Comparison of ENCODE assay signal across 9 cellular contexts in the genomic region with DNA sequence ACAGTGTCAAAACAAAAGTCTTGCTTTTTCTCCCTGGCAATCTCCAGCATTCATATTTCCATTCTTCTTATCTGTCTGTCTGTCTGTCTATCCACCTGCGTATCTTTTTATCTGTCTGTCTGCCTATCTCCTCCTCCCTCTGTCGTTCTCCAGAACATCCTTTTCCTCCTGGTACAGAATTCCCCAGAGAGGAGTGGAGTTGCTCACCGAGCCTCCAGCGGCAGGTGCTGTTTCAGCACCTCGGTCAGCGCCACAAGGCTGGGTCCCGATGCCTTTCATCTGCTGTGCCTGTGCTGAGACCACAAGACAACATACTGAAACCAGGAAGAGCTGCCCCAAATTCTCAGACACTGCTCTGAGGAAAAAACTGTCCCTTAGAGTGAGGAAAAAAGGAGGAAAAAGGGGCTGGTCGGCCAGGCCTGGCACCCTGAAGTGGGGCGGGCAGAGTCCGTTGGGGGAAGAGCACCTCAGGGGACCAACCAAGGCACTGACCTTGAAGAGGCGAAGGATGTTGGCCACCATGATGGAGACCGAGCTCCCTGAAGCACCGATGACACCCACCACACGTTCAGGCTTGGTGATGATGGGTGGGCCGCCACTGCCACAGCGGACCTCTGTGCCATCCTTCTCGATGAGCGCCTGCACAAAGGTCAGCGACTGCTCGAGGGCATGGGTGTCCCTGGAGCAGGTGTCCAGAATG. TPM values are rescaled to one million over a fixed set of nuclear protein-coding genes. Genes with fewer than 3 reads are reported as not detected.
A peak's percentile ranks its signal among the peaks of the same experiment; 100 is the strongest.
DNase-seq lines count a peak whose midpoint lies in the region; ATAC-seq and TF ChIP-seq lines count a peak whose summit lies in the region.
"Had no signal": no experiment of that assay in that cellular context is flagged by ENCODE, and none has a peak within 500 bp of the region (broad histone marks: within the 10 kb centered on the region; RNA-seq: fewer than 3 reads in every experiment).

No MANE protein-coding gene starts in this region.

- H3K27me3 ChIP-seq in H9 (ENCODE audit: insufficient read depth, low read length) = no peaks in the 10 kb centered on the region
- peaks cover 5% of the 10 kb centered on the region; the same call in 1 of the 2 replicates for H3K27me3 ChIP-seq in SK-N-SH (ENCODE audit: insufficient read depth)

- H3K9me3 ChIP-seq in H9 (ENCODE audit: control insufficient read depth, low read depth, low read length) = no peaks in the 10 kb centered on the region
- H3K9me3 ChIP-seq in SK-N-SH = no peaks in the 10 kb centered on the region

- POLR2A ChIA-PET in SK-N-SH (lab: Yijun Ruan, JAX) = no interaction called here

- H3K79me2 ChIP-seq in H9 (ENCODE audit: insufficient read depth, low read length) (no peaks in the 10 kb centered on the region), SK-N-SH (ENCODE audit: insufficient read depth) (no peaks in the 10 kb centered on the region)

- DNase-seq in A172 (ENCODE audit: low spot score) (peak; percentile 40), H9 (peak; percentile 89), SK-N-SH (no peak), fibroblast of peridontal ligament (ENCODE audit: extremely low read depth) (peak; percentile 6), NCI-H128 (lab: John Stamatoyannopoulos, UW; ENCODE audit: unreplicated experiment) (no peak), NCI-H2081 (lab: John Stamatoyannopoulos, UW) (no peak)
- DNase-seq: T-helper 1 cell had no signal

- H2BK120ac ChIP-seq in H9 (ENCODE audit: low read depth, low read length, poor library complexity, severe bottlenecking) = no peak overlapping the region

- no peak overlapping the region for H3K4ac ChIP-seq in H9 (ENCODE audit: low read depth, low read length)

- no peak overlapping the region for H3K14ac ChIP-seq in H9 (ENCODE audit: insufficient read depth, low read length)

- no CpG with 5 or more reads among the region's 20 CpGs for WGBS in H9 (ENCODE audit: extremely low coverage, insufficient read length, low lambda C conversion rate)
- WGBS in SK-N-SH (ENCODE audit: low lambda C conversion rate) = 64% methylated on average over 11 of the region's 20 CpGs

- no peak for TF ChIP-seq RAD21 in SK-N-SH (IDR thresholded peaks at IDR 0.05; ENCODE audit: low read length)

- TF ChIP-seq EP300 in SK-N-SH (IDR thresholded peaks at IDR 0.05; ENCODE audit: borderline replicate concordance in 1 of 2, low read depth in 1 of 2, low read length in 1 of 2) = no peak

- H4K91ac ChIP-seq in H9 (ENCODE audit: insufficient read length, low read depth, low read length) = no peak overlapping the region

- H3K9ac ChIP-seq in H9 (ENCODE audit: extremely low read depth, insufficient read length, low read length) = no peak overlapping the region
- H3K9ac ChIP-seq in SK-N-SH = no peak overlapping the region

- no peaks in the 10 kb centered on the region for H3K36me3 ChIP-seq in SK-N-SH (replicated peaks in 1 of 2; ENCODE audit: control insufficient read depth in 1 of 2, insufficient read depth in 2 of 2, low read length in 1 of 2)

- CTCF ChIA-PET in SK-N-SH (lab: Yijun Ruan, JAX) = interaction anchor here (0.9 to 6.7 kb wide), 4 partner anchors 11 to 361 kb away, joined by 3 to 27 read pairs (median 4); no protein-coding TSS in a partner anchor

- TF ChIP-seq CTCF in H9 (conservative IDR thresholded peaks at IDR 0.05) = no peak
- no peak for TF ChIP-seq CTCF in SK-N-SH (IDR thresholded peaks at IDR 0.05)

- H4K20me1 ChIP-seq in H9 (ENCODE audit: control insufficient read depth, insufficient read depth, insufficient read length) (no peaks in the 10 kb centered on the region), SK-N-SH (ENCODE audit: insufficient read depth) (no peaks in the 10 kb centered on the region)

- H3K9me3 Mint-ChIP-seq in H9 = peaks cover 0 to 2% of the 10 kb centered on the region in 2 experiments; a peak in 1 of 5 replicates

- H3K4me2 ChIP-seq in H9 (ENCODE audit: insufficient read depth, insufficient read length, low read length) = peak overlapping the region; percentile 72
- H3K4me2 ChIP-seq in SK-N-SH = no peak overlapping the region

- no peaks in the 10 kb centered on the region; a peak in 3 of 7 replicates for H3K36me3 Mint-ChIP-seq in H9 (ENCODE audit: insufficient read depth in 1 of 3, low read depth in 3 of 3)

- no peak overlapping the region for H4K5ac ChIP-seq in H9 (ENCODE audit: insufficient read length, low read depth, low read length)

- no peak overlapping the region for H4K8ac ChIP-seq in H9 (replicated peaks; ENCODE audit: insufficient read length, low read depth, low read length)

- H3K9me2 ChIP-seq in SK-N-SH = no peaks in the 10 kb centered on the region

- H2AFZ ChIP-seq in H9 (ENCODE audit: low read length) = no peak overlapping the region
- H2AFZ ChIP-seq in SK-N-SH (ENCODE audit: low read depth) = no peak overlapping the region

- H3K4me1 ChIP-seq in H9 (ENCODE audit: insufficient read depth, low read length) = peaks cover 29% of the 10 kb centered on the region
- H3K4me1 ChIP-seq in SK-N-SH (ENCODE audit: control insufficient read depth in 1 of 2, insufficient read depth in 2 of 2, low read depth in 1 of 2, low read length in 1 of 2) = peaks cover 0 to 3% of the 10 kb centered on the region in 2 experiments; a peak in 1 of 4 replicates

- H3K4me1 Mint-ChIP-seq in H9 = peaks cover 48 to 72% of the 10 kb centered on the region in 2 experiments

- H3K27ac ChIP-seq in H9 (ENCODE audit: insufficient read length, low read depth, low read length) = no peak overlapping the region
- no peak overlapping the region for H3K27ac ChIP-seq in SK-N-SH (ENCODE audit: low read depth in 2 of 2, low read length in 1 of 2)

- H3K56ac ChIP-seq in H9 (ENCODE audit: insufficient read length, low read depth, low read length) = no peak overlapping the region

- peak overlapping the region; percentile 39 to 71 for H3K4me3 Mint-ChIP-seq in H9

- no peaks in the 10 kb centered on the region; the same call in none of the 2 replicates for H3K27me3 Mint-ChIP-seq in H9 (ENCODE audit: low read depth)

- H2AK5ac ChIP-seq in H9 (ENCODE audit: insufficient read length, low read length) = no peak overlapping the region

- peaks cover 3% of the 10 kb centered on the region for H3K23me2 ChIP-seq in H9 (ENCODE audit: insufficient read length, low read depth, low read length, poor library complexity, severe bottlenecking)

- H3K18ac ChIP-seq in H9 (ENCODE audit: insufficient read length, low read depth, low read length) = no peak overlapping the region

- H3K4me3 ChIP-seq in SK-N-SH (ENCODE audit: low read depth in 2 of 2, low read length in 1 of 2) = no peak overlapping the region

- H3F3A ChIP-seq in SK-N-SH (replicated peaks; ENCODE audit: insufficient read depth) = no peaks in the 10 kb centered on the region

- H2BK5ac ChIP-seq in H9 (ENCODE audit: insufficient read length, low read length) = no peak overlapping the region

- no peak for ATAC-seq in HG02973 (IDR thresholded peaks at IDR 0.05; ENCODE audit: unreplicated experiment)
- ATAC-seq in GM21529 (IDR thresholded peaks at IDR 0.05; ENCODE audit: unreplicated experiment) = no peak

- no peak overlapping the region for H2BK20ac ChIP-seq in H9 (ENCODE audit: low read depth, low read length, poor library complexity, severe bottlenecking)

- no peaks in the 10 kb centered on the region for H3K79me1 ChIP-seq in H9 (ENCODE audit: insufficient read depth, low read depth, low read length, poor library complexity, severe bottlenecking)

- no peak overlapping the region for H2BK15ac ChIP-seq in H9 (ENCODE audit: low read depth, low read length)

- peak overlapping the region in 1 of 3 experiments; percentile 88; a peak in 3 of 7 replicates for H3K27ac Mint-ChIP-seq in H9

- H3K23ac ChIP-seq in H9 (ENCODE audit: insufficient read length, low read depth, low read length) = no peak overlapping the region

- no peak overlapping the region for H2BK12ac ChIP-seq in H9 (ENCODE audit: insufficient read length, low read depth, low read length)

- H3T11ph ChIP-seq in H9 (ENCODE audit: low read length) = no peak overlapping the region

TF ChIP-seq in SK-N-SH, 30 proteins besides CTCF, POLR2A, EP300 and RAD21:
- TF ChIP-seq, protein P1, sequence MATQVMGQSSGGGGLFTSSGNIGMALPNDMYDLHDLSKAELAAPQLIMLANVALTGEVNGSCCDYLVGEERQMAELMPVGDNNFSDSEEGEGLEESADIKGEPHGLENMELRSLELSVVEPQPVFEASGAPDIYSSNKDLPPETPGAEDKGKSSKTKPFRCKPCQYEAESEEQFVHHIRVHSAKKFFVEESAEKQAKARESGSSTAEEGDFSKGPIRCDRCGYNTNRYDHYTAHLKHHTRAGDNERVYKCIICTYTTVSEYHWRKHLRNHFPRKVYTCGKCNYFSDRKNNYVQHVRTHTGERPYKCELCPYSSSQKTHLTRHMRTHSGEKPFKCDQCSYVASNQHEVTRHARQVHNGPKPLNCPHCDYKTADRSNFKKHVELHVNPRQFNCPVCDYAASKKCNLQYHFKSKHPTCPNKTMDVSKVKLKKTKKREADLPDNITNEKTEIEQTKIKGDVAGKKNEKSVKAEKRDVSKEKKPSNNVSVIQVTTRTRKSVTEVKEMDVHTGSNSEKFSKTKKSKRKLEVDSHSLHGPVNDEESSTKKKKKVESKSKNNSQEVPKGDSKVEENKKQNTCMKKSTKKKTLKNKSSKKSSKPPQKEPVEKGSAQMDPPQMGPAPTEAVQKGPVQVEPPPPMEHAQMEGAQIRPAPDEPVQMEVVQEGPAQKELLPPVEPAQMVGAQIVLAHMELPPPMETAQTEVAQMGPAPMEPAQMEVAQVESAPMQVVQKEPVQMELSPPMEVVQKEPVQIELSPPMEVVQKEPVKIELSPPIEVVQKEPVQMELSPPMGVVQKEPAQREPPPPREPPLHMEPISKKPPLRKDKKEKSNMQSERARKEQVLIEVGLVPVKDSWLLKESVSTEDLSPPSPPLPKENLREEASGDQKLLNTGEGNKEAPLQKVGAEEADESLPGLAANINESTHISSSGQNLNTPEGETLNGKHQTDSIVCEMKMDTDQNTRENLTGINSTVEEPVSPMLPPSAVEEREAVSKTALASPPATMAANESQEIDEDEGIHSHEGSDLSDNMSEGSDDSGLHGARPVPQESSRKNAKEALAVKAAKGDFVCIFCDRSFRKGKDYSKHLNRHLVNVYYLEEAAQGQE (IDR thresholded peaks at IDR 0.05; ENCODE audit: low read depth, low read length) = peak; percentile 97
- TF ChIP-seq SIN3A (IDR thresholded peaks at IDR 0.05; ENCODE audit: borderline replicate concordance, low read depth, low read length) = no peak
TF ChIP-seq in SK-N-SH: peak in this region for 1.

RNA-seq across cellular contexts. Expression of a gene that starts 13.3 kb away (rescaled TPM):
- 0.96 TPM in 1 of 2 replicates, not detected in the other for total RNA-seq in A172 (2014; rRNA removed; shearing (Covaris generic))
- total RNA-seq in H9 (2021) = 5.3 and 5.6 TPM in 2 replicates
- not detected in 2 replicates for polyA plus RNA-seq in SK-N-SH (2012; rRNA removed)
- not detected in 2 replicates for polyA plus RNA-seq in SK-N-SH (2012; cell fraction: cytosol; rRNA removed)
- polyA plus RNA-seq in SK-N-SH (2012; cell fraction: nucleus; rRNA removed) = 0.04 and 0.05 TPM in 2 replicates

Comparison
In these comparisons a context has a peak if more than half of its experiments do, and no peak if none do; other contexts are left out.
1. DNase-seq: peak in A172 (single experiment), H9 (single experiment) and fibroblast of peridontal ligament (single experiment); none in SK-N-SH (single experiment), NCI-H128 (single experiment) and NCI-H2081 (0 of 2).